In genomic region chr4:18042754-18043153, GRCh38 we compare ENCODE assay signal across 15 cellular contexts. TPM values are rescaled to one million over a fixed set of nuclear protein-coding genes. Genes with fewer than 3 reads are reported as not detected.
A peak's percentile ranks its signal among the peaks of the same experiment; 100 is the strongest.
DNase-seq lines count a peak whose midpoint lies in the region; ATAC-seq and TF ChIP-seq lines count a peak whose summit lies in the region.
"Had no signal": no experiment of that assay in that cellular context is flagged by ENCODE, and none has a peak within 500 bp of the region (broad histone marks: within the 10 kb centered on the region; RNA-seq: fewer than 3 reads in every experiment).

No MANE protein-coding gene starts in this region.

- no peaks in the 10 kb centered on the region for H3K27me3 ChIP-seq in Loucy (ENCODE audit: insufficient read depth, low read length, poor library complexity, severe bottlenecking)

- H3K36me3 ChIP-seq in Loucy (ENCODE audit: insufficient read depth, low read length) = no peaks in the 10 kb centered on the region

- H3F3A ChIP-seq in Loucy (ENCODE audit: low read depth) = no peaks in the 10 kb centered on the region

- H3K9me3 Mint-ChIP-seq in osteocyte (ENCODE audit: unreplicated experiment) = no peaks in the 10 kb centered on the region
- H3K9me3 Mint-ChIP-seq: activated T-helper 2 cell treated with anti-CD3 and anti-CD28 coated beads, Interferon-gamma antibody, Interleukin-2, Interleukin-4, amounts not matched to agents 10 μg/mL and 5 μg/mL and 100 μg/mL, durations not matched to agents 14 hours and 24 hours and 36 hours; central memory CD8-positive, alpha-beta T cell had no signal

- H3K27ac Mint-ChIP-seq in osteocyte (ENCODE audit: unreplicated experiment) = no peak overlapping the region
- H3K27ac Mint-ChIP-seq: activated T-helper 2 cell treated with anti-CD3 and anti-CD28 coated beads, Interferon-gamma antibody, Interleukin-2, Interleukin-4, amounts not matched to agents 10 μg/mL and 5 μg/mL and 100 μg/mL, durations not matched to agents 14 hours and 24 hours and 36 hours had no signal

- H3K36me3 Mint-ChIP-seq in osteocyte (ENCODE audit: unreplicated experiment) = no peaks in the 10 kb centered on the region

- no peak overlapping the region for H3K4me2 ChIP-seq in Loucy (ENCODE audit: low read depth, low read length, poor library complexity, severe bottlenecking)
- H3K4me2 ChIP-seq: A549 had no signal

- peak; percentile 37 for TF ChIP-seq CTCF in Loucy (conservative IDR thresholded peaks at IDR 0.05; ENCODE audit: low read length)
- TF ChIP-seq CTCF in choroid plexus epithelial cell (conservative IDR thresholded peaks at IDR 0.05; ENCODE audit: low read depth, low read length) = peak; percentile 40
- peak; percentile 17 for TF ChIP-seq CTCF in osteocyte (IDR thresholded peaks at IDR 0.05)

- H3K27me3 Mint-ChIP-seq in osteocyte (ENCODE audit: unreplicated experiment) = peaks cover 6% of the 10 kb centered on the region

- H4K20me1 ChIP-seq in Loucy (ENCODE audit: insufficient read depth, low read length, poor library complexity, severe bottlenecking) = no peaks in the 10 kb centered on the region

- no peak overlapping the region for H3K4me3 ChIP-seq in Loucy (ENCODE audit: low read length, poor library complexity, severe bottlenecking)
- H3K4me3 ChIP-seq in choroid plexus epithelial cell (ENCODE audit: low read depth, low read length) = no peak overlapping the region
- H3K4me3 ChIP-seq: A549 had no signal

- H3K79me2 ChIP-seq in Loucy (ENCODE audit: insufficient read depth, low read length) = no peaks in the 10 kb centered on the region

- DNase-seq in NCI-H82 (lab: John Stamatoyannopoulos, UW) (peak; percentile 8), NCI-H82 treated with DMSO at 0.1 percent for 48 hours (lab: John Stamatoyannopoulos, UW; ENCODE audit: unreplicated experiment) (no peak), choroid plexus epithelial cell (ENCODE audit: low read depth) (no peak), osteocyte (ENCODE audit: extremely low spot score, unreplicated experiment) (no peak), UCSD-AML1 (lab: John Stamatoyannopoulos, UW; ENCODE audit: unreplicated experiment) (no peak), hippocampal formation (lab: John Stamatoyannopoulos, UW) (no peak)
- DNase-seq: DMS79 treated with DMSO at 0.1 percent for 48 hours, foreskin fibroblast, left cardiac atrium, NCI-H526 treated with DMSO at 0.1 percent for 48 hours had no signal

- no peaks in the 10 kb centered on the region for H3K4me1 Mint-ChIP-seq in osteocyte (ENCODE audit: unreplicated experiment)

- H3K9me3 ChIP-seq in Loucy (ENCODE audit: insufficient read depth, low read depth, low read length) = no peaks in the 10 kb centered on the region
- H3K9me3 ChIP-seq: A549 had no signal

- no peaks in the 10 kb centered on the region for H3K9me2 ChIP-seq in Loucy (replicated peaks; ENCODE audit: low read depth, low read length)

- no peak for ATAC-seq in GM21786 (IDR thresholded peaks at IDR 0.05; ENCODE audit: unreplicated experiment)
- ATAC-seq: left cardiac atrium had no signal

- no peak overlapping the region for H3K9ac ChIP-seq in Loucy (ENCODE audit: low read depth, low read length, poor library complexity, severe bottlenecking)

- H3K4me3 Mint-ChIP-seq in osteocyte (ENCODE audit: unreplicated experiment) = no peak overlapping the region
- H3K4me3 Mint-ChIP-seq: central memory CD8-positive, alpha-beta T cell had no signal

- H2AFZ ChIP-seq in Loucy (ENCODE audit: low read length) = no peak overlapping the region

- H3K4me1 ChIP-seq in Loucy (ENCODE audit: insufficient read depth, low read length, poor library complexity, severe bottlenecking) = no peaks in the 10 kb centered on the region
- H3K4me1 ChIP-seq: A549 had no signal

RNA-seq across cellular contexts. Expression of gene LCORL, which starts 21.2 kb away (rescaled TPM):
- 17.3 and 18.2 TPM in 2 replicates for total RNA-seq in osteocyte
